ENCODE assay signal across 10 cellular contexts in the genomic region with DNA sequence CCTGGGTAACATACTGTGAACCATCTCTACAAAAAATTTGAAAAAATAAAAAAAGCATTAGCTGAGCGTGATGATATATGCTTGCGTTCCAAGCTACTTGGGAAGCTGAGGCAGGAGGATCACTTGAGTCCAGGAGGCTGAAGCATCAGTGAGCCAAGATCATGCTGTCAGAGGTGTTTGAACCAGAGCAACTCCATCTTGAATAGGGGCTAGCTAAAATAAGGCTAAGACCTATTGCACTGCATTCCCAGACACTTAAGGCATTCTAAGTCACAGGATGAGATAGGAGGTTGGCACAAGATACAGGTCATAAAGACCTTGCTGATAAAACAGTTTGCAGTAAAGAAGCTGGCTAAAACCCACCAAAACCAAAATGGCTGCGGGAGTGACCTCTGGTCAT. TPM values are rescaled to one million over a fixed set of nuclear protein-coding genes. Genes with fewer than 3 reads are reported as not detected.
"Had no signal": no experiment of that assay in that cellular context is flagged by ENCODE, and none has a peak within 500 bp of the region (broad histone marks: within the 10 kb centered on the region; RNA-seq: fewer than 3 reads in every experiment).

No MANE protein-coding gene starts in this region.

RNA-seq across cellular contexts. Expression of a gene that starts 58.5 kb away (rescaled TPM):
- total RNA-seq: subcutaneous adipose tissue, suprapubic skin, temporal lobe, thoracic aorta, tibial nerve, upper lobe of right lung, ureter, urinary bladder, uterus, vagina had no signal
- polyA plus RNA-seq: urinary bladder had no signal
